In the genomic region with DNA sequence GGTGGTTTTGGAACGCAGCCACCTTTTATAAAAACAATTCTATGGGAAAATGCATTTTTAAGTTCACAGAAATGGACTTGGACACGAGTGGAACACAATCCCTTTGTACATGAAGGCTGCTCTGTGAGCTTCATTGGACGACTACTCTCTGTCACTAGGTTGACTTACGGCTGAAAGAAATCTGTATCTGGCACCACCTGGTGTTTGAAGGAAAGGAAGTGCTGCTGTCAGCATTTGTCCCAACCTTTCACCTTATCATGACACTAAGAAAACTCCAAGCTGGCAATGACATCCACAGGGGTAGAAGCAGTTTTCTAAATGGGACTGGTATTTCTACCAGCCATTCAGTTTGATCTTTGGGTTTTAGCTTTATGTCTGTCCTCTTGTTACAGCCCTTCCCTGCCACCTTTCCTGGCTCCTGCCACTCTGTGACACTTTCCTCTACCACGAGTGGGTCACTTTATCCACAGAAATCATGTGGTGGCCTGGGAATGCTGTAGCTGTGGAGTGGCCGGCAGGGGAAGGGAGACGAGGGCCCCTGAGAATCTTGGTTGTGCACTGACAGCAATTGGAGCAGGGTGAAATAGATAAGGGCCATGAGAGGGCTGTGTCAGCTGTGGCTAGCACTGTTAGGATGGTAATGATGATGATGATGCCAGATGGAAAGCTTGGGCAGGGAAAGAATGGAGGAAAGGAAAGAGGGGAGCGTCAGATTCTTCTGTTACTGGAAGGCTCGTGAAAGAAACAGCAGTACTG, we compare ENCODE assay signal across 12 cellular contexts.
DNase-seq lines count a peak whose midpoint lies in the region; ATAC-seq and TF ChIP-seq lines count a peak whose summit lies in the region.
"Had no signal": no experiment of that assay in that cellular context is flagged by ENCODE, and none has a peak within 500 bp of the region (broad histone marks: within the 10 kb centered on the region; RNA-seq: fewer than 3 reads in every experiment).

No MANE protein-coding gene starts in this region.

- no peaks in the 10 kb centered on the region for H3K9me3 ChIP-seq in MM.1S (replicated peaks; ENCODE audit: insufficient read depth, low read length)
- H3K9me3 ChIP-seq in parathyroid adenoma (ENCODE audit: control insufficient read depth, low read length) = no peaks in the 10 kb centered on the region
- H3K9me3 ChIP-seq in tibial nerve = no peaks in the 10 kb centered on the region

- ATAC-seq in HG02840 (IDR thresholded peaks at IDR 0.05; ENCODE audit: low FRiP score, unreplicated experiment) = no peak

- peaks cover 37% of the 10 kb centered on the region for H3K4me1 Mint-ChIP-seq in activated CD4-positive, alpha-beta T cell treated with anti-CD3 and anti-CD28 coated beads, Interleukin-2, amount 10 ng/mL, durations not matched to agents 7 days and 5 days

- TF ChIP-seq EP300 in tibial nerve (IDR thresholded peaks at IDR 0.05) = no peak

- H3K4me2 ChIP-seq in MM.1S (ENCODE audit: low read depth, low read length) (no peak overlapping the region), parathyroid adenoma (ENCODE audit: low read length) (no peak overlapping the region)

- DNase-seq in activated CD4-positive, alpha-beta T cell treated with anti-CD3 and anti-CD28 coated beads, Interleukin-2, amount 10 ng/mL, durations not matched to agents 7 days and 5 days = peak; percentile 20
- DNase-seq in activated CD4-positive, alpha-beta T cell treated with anti-CD3 and anti-CD28 coated beads for 1 hour = no peak
- DNase-seq in MM.1S (peak; percentile 83), dermis blood vessel endothelial cell (peak; percentile 5), tibial nerve (ENCODE audit: low spot score in 2 of 2) (no peak), cerebellum (ENCODE audit: low spot score) (no peak)
- DNase-seq: NCI-H774; stimulated activated naive CD4-positive, alpha-beta T cell treated with Interleukin-2 at 50 U/mL for 16 hours; T1000 had no signal

- H3K9ac ChIP-seq in MM.1S (ENCODE audit: low read length) (no peak overlapping the region), parathyroid adenoma (no peak overlapping the region)

- H3K79me2 ChIP-seq in MM.1S (ENCODE audit: low read length) (no peaks in the 10 kb centered on the region), parathyroid adenoma (no peaks in the 10 kb centered on the region)

- H3K27me3 Mint-ChIP-seq in activated CD4-positive, alpha-beta T cell treated with anti-CD3 and anti-CD28 coated beads, Interleukin-2, amount 10 ng/mL, durations not matched to agents 7 days and 5 days = peaks cover 9% of the 10 kb centered on the region

- no peak overlapping the region for H3K27ac ChIP-seq in MM.1S (ENCODE audit: low read length)
- H3K27ac ChIP-seq in parathyroid adenoma = no peak overlapping the region
- no peak overlapping the region for H3K27ac ChIP-seq in tibial nerve

- CTCF ChIA-PET in activated CD4-positive, alpha-beta T cell treated with anti-CD3 and anti-CD28 coated beads, Interleukin-2, amount 10 ng/mL, durations not matched to agents 7 days and 5 days (lab: Charles Lee) = interaction anchor here (0.7 to 5.3 kb wide), 9 partner anchors 9 to 316 kb away, joined by 3 to 79 read pairs (median 4); no protein-coding TSS in a partner anchor

- no peaks in the 10 kb centered on the region for H3K9me2 ChIP-seq in MM.1S (replicated peaks; ENCODE audit: insufficient read depth, low read length)

- H4K20me1 ChIP-seq in MM.1S (ENCODE audit: insufficient read depth, low read length) = no peaks in the 10 kb centered on the region

- H3K4me3 ChIP-seq in MM.1S (ENCODE audit: low read length) (no peak overlapping the region), parathyroid adenoma (ENCODE audit: low read depth, low read length) (no peak overlapping the region), tibial nerve (no peak overlapping the region)

- POLR2A ChIA-PET in activated CD4-positive, alpha-beta T cell treated with anti-CD3 and anti-CD28 coated beads, Interleukin-2, amount 10 ng/mL, durations not matched to agents 7 days and 5 days (lab: Charles Lee) = interaction anchor here (1.2 kb wide), 1 partner anchor 23 kb away, joined by 3 read pairs; no protein-coding TSS in a partner anchor

- WGBS in tibial nerve, 2 donors = 64 to 65% methylated on average over 9 of the region's 9 CpGs

- H3F3A ChIP-seq in MM.1S (ENCODE audit: insufficient read depth, low read length) = no peaks in the 10 kb centered on the region

- H3K4me1 ChIP-seq in MM.1S (ENCODE audit: low read length) (peaks cover 19% of the 10 kb centered on the region), parathyroid adenoma (peaks cover 7% of the 10 kb centered on the region), tibial nerve (no peaks in the 10 kb centered on the region)

- H3K36me3 Mint-ChIP-seq in activated CD4-positive, alpha-beta T cell treated with anti-CD3 and anti-CD28 coated beads, Interleukin-2, amount 10 ng/mL, durations not matched to agents 7 days and 5 days (ENCODE audit: low read depth) = peaks cover 4% of the 10 kb centered on the region

- no peak for TF ChIP-seq POLR2A in tibial nerve (IDR thresholded peaks at IDR 0.05)

- peaks cover 2% of the 10 kb centered on the region for H3K9me3 Mint-ChIP-seq in activated CD4-positive, alpha-beta T cell treated with anti-CD3 and anti-CD28 coated beads, Interleukin-2, amount 10 ng/mL, durations not matched to agents 7 days and 5 days
- H3K9me3 Mint-ChIP-seq: activated T-helper 2 cell treated with anti-CD3 and anti-CD28 coated beads, Interferon-gamma antibody, Interleukin-2, Interleukin-4, amounts not matched to agents 10 μg/mL and 5 μg/mL and 100 μg/mL, durations not matched to agents 14 hours and 24 hours and 36 hours had no signal

- H3K27me3 ChIP-seq in MM.1S (replicated peaks; ENCODE audit: insufficient read depth, low read length) (no peaks in the 10 kb centered on the region), parathyroid adenoma (ENCODE audit: control insufficient read depth, insufficient read depth, low read length) (no peaks in the 10 kb centered on the region), tibial nerve (no peaks in the 10 kb centered on the region)

- H3K27ac Mint-ChIP-seq in activated CD4-positive, alpha-beta T cell treated with anti-CD3 and anti-CD28 coated beads, Interleukin-2, amount 10 ng/mL, durations not matched to agents 7 days and 5 days = no peak overlapping the region
- H3K27ac Mint-ChIP-seq: activated T-helper 2 cell treated with anti-CD3 and anti-CD28 coated beads, Interferon-gamma antibody, Interleukin-2, Interleukin-4, amounts not matched to agents 10 μg/mL and 5 μg/mL and 100 μg/mL, durations not matched to agents 14 hours and 24 hours and 36 hours had no signal

- no peaks in the 10 kb centered on the region for H3K36me3 ChIP-seq in MM.1S (replicated peaks; ENCODE audit: insufficient read depth, low read length)
- H3K36me3 ChIP-seq in parathyroid adenoma (ENCODE audit: control insufficient read depth, insufficient read depth, low read length) = no peaks in the 10 kb centered on the region
- H3K36me3 ChIP-seq in tibial nerve = no peaks in the 10 kb centered on the region

- TF ChIP-seq CTCF in MM.1S (IDR thresholded peaks at IDR 0.05; ENCODE audit: low read length) (peak; percentile 62), parathyroid adenoma (IDR thresholded peaks at IDR 0.05) (no peak), tibial nerve (IDR thresholded peaks at IDR 0.05) (no peak)

- peak overlapping the region; percentile 15; the same call in 1 of the 2 replicates for H2AFZ ChIP-seq in MM.1S (ENCODE audit: low read length)
- peak overlapping the region; percentile 33 for H2AFZ ChIP-seq in parathyroid adenoma

- no peak overlapping the region for H3K4me3 Mint-ChIP-seq in activated CD4-positive, alpha-beta T cell treated with anti-CD3 and anti-CD28 coated beads, Interleukin-2, amount 10 ng/mL, durations not matched to agents 7 days and 5 days

Comparison
In these comparisons a context has a peak if more than half of its experiments do, and no peak if none do; other contexts are left out.
1. DNase-seq: peak in activated CD4-positive, alpha-beta T cell treated with anti-CD3 and anti-CD28 coated beads, Interleukin-2, amount 10 ng/mL, durations not matched to agents 7 days and 5 days (single experiment), MM.1S (single experiment) and dermis blood vessel endothelial cell (single experiment); none in activated CD4-positive, alpha-beta T cell treated with anti-CD3 and anti-CD28 coated beads for 1 hour (single experiment), tibial nerve (0 of 2) and cerebellum (single experiment).